Comparison of ENCODE assay signal across 17 cellular contexts in genomic region chrX:121831601-121832000, GRCh38.
DNase-seq lines count a peak whose midpoint lies in the region; ATAC-seq and TF ChIP-seq lines count a peak whose summit lies in the region.
"Had no signal": no experiment of that assay in that cellular context is flagged by ENCODE, and none has a peak within 500 bp of the region (broad histone marks: within the 10 kb centered on the region; RNA-seq: fewer than 3 reads in every experiment).

No MANE protein-coding gene starts in this region.

- no peaks in the 10 kb centered on the region for H3K79me2 ChIP-seq in mesendoderm (ENCODE audit: control insufficient read depth, insufficient read depth, low read length)

- H3K9ac ChIP-seq in mesendoderm (ENCODE audit: low read length): no peak overlapping the region

- H3K4me1 ChIP-seq in mesendoderm (ENCODE audit: control insufficient read depth, low read depth, low read length): no peaks in the 10 kb centered on the region
- H3K4me1 ChIP-seq: A549 had no signal

- no peak overlapping the region for H4K8ac ChIP-seq in mesendoderm (ENCODE audit: low read depth, low read length)

- H3K36me3 ChIP-seq in mesendoderm (ENCODE audit: control insufficient read depth, insufficient read depth, low read length): no peaks in the 10 kb centered on the region

- H2BK15ac ChIP-seq in mesendoderm (replicated peaks; ENCODE audit: low read depth): no peak overlapping the region

- WGBS in mesendoderm (ENCODE audit: extremely low coverage, insufficient coverage, low lambda C conversion rate): no CpG with 5 or more reads among the region's 2 CpGs

- no peaks in the 10 kb centered on the region for H3K79me1 ChIP-seq in mesendoderm (ENCODE audit: low read length)

- no peak overlapping the region for H3K4me2 ChIP-seq in mesendoderm (ENCODE audit: low read length)
- H3K4me2 ChIP-seq: A549 had no signal

- H3K56ac ChIP-seq in mesendoderm (ENCODE audit: low read length): no peak overlapping the region

- H3K18ac ChIP-seq in mesendoderm (ENCODE audit: low read length): no peak overlapping the region

- H3K4ac ChIP-seq in mesendoderm (ENCODE audit: low read depth, low read length): no peak overlapping the region

- no peak overlapping the region for H3K27ac ChIP-seq in mesendoderm (ENCODE audit: low read depth, low read length)
- H3K27ac ChIP-seq: A549 had no signal

- no peak overlapping the region for H2BK5ac ChIP-seq in mesendoderm (ENCODE audit: low read length)

- ATAC-seq in GM18868 (IDR thresholded peaks at IDR 0.05; ENCODE audit: unreplicated experiment) (no peak), GM21723 (IDR thresholded peaks at IDR 0.05; ENCODE audit: unreplicated experiment) (no peak)
- ATAC-seq: A549, PC-3 had no signal

- H3K4me3 ChIP-seq in choroid plexus epithelial cell (ENCODE audit: low read depth, low read length): no peak overlapping the region
- no peak overlapping the region for H3K4me3 ChIP-seq in mesendoderm (ENCODE audit: low read length)
- H3K4me3 ChIP-seq: A549 had no signal

- no peak for TF ChIP-seq CTCF in choroid plexus epithelial cell (conservative IDR thresholded peaks at IDR 0.05; ENCODE audit: low read depth, low read length)

- H2AK5ac ChIP-seq in mesendoderm (ENCODE audit: low read length): no peak overlapping the region

- no peak overlapping the region for H4K5ac ChIP-seq in mesendoderm (ENCODE audit: low read length)

- DNase-seq in Daoy (ENCODE audit: low read depth) (peak; percentile 27), M059J (ENCODE audit: low read depth) (peak; percentile 3), choroid plexus epithelial cell (ENCODE audit: low read depth) (peak; percentile 37), iris pigment epithelial cell (ENCODE audit: low read depth) (peak; percentile 46), mesendoderm (no peak), iPS-NIHi11 (ENCODE audit: low spot score) (no peak)
- DNase-seq: C1 segment of cervical spinal cord, H9, KG1, NCI-H1417 treated with DMSO at 0.1 percent for 48 hours, NCI-H1930, NCI-H345, NCI-H524 treated with DMSO at 0.1 percent for 48 hours, PC-3 had no signal

- H3K27me3 ChIP-seq in mesendoderm (ENCODE audit: insufficient read depth, low read length, poor library complexity): no peaks in the 10 kb centered on the region

- no peak overlapping the region for H2BK120ac ChIP-seq in mesendoderm (ENCODE audit: low read depth, low read length)

- no peak overlapping the region for H3K23ac ChIP-seq in mesendoderm (ENCODE audit: low read length)

Comparison
In these comparisons a context has a peak if more than half of its experiments do, and no peak if none do; other contexts are left out.
1. DNase-seq: peak in Daoy (single experiment), M059J (single experiment), choroid plexus epithelial cell (single experiment) and iris pigment epithelial cell (single experiment); none in mesendoderm (single experiment) and iPS-NIHi11 (single experiment).